In genomic region chr6:17905611-17906592, GRCh38 we compare ENCODE assay signal across 1 cellular context.
TF ChIP-seq lines count a peak whose summit lies in the region.

No MANE protein-coding gene starts in this region.

TF ChIP-seq in K562, 482 proteins besides CTCF, POLR2A, EP300 and RAD21:
- TF ChIP-seq HNRNPK (IDR thresholded peaks at IDR 0.05; ENCODE audit: low read depth, low read length, poor library complexity, severe bottlenecking), result peak; percentile 46
- TF ChIP-seq BCOR (IDR thresholded peaks at IDR 0.05), result 0 out of 2 replicates have a peak, but pooled peaks have one; percentile 14
- no peak for TF ChIP-seq NCOR1 (IDR thresholded peaks at IDR 0.05)
- TF ChIP-seq HMGXB4 (CRISPR knock-in tag; IDR thresholded peaks at IDR 0.05), result no peak
- peak; percentile 71; the same call in 1 of the 2 replicates for TF ChIP-seq ZNF512 (tag; IDR thresholded peaks at IDR 0.05)
- TF ChIP-seq SMARCA5 (IDR thresholded peaks at IDR 0.05), result 0 out of 2 replicates have a peak, but pooled peaks have one; percentile 38
- TF ChIP-seq PCBP2 (IDR thresholded peaks at IDR 0.05; ENCODE audit: low read depth, low read length, poor library complexity, severe bottlenecking), result peak; percentile 43
- 0 out of 2 replicates have a peak, but pooled peaks have one; percentile 20 for TF ChIP-seq YBX1 (IDR thresholded peaks at IDR 0.05)
- TF ChIP-seq MGA (IDR thresholded peaks at IDR 0.05), result no peak
- no peak for TF ChIP-seq U2AF1 (optimal IDR thresholded peaks at IDR 0.05; ENCODE audit: low read depth, low read length)
